Comparison of ENCODE assay signal across 12 cellular contexts in genomic region chr4:78652282-78652876, GRCh38.
DNase-seq lines count a peak whose midpoint lies in the region; ATAC-seq and TF ChIP-seq lines count a peak whose summit lies in the region.
"Had no signal": no experiment of that assay in that cellular context is flagged by ENCODE, and none has a peak within 500 bp of the region (broad histone marks: within the 10 kb centered on the region; RNA-seq: fewer than 3 reads in every experiment).

No MANE protein-coding gene starts in this region.

- H3K4me2 ChIP-seq in IMR-90 (ENCODE audit: low read depth, low read length): no peak overlapping the region

- H2BK20ac ChIP-seq in IMR-90 (ENCODE audit: low read depth, low read length): peak overlapping the region; percentile 73

- no peaks in the 10 kb centered on the region for H3K36me3 Mint-ChIP-seq in T-helper 2 cell treated with Interferon-gamma antibody and Interleukin-4, amounts not matched to agents 5 μg/mL and 100 μg/mL, for 36 hours (ENCODE audit: low read depth)
- no peaks in the 10 kb centered on the region for H3K36me3 Mint-ChIP-seq in chondrocyte (ENCODE audit: low read depth)
- H3K36me3 Mint-ChIP-seq: natural killer cell treated with Interleukin-12 subunit alpha and Interleukin-12 subunit beta and Interleukin-15 and Interleukin-18, amount 100 ng/mL, for 72 hours had no signal

- peaks cover 0 to 8% of the 10 kb centered on the region in 2 experiments; a peak in 1 of 4 replicates for H3K79me1 ChIP-seq in IMR-90 (ENCODE audit: low read depth in 1 of 2, low read length in 2 of 2)

- no TSS peak for BruUV-seq in IMR-90 (replicated peaks; lab: Mats Ljungman, UMichigan)

- H3K4me3 ChIP-seq in IMR-90 (ENCODE audit: insufficient read depth, low read depth, low read length) (no peak overlapping the region), body of pancreas (no peak overlapping the region), heart right ventricle (no peak overlapping the region)
- H3K4me3 ChIP-seq: ascending aorta, upper lobe of left lung had no signal

- H3K4me3 Mint-ChIP-seq in T-helper 2 cell treated with Interferon-gamma antibody and Interleukin-4, amounts not matched to agents 5 μg/mL and 100 μg/mL, for 36 hours: no peak overlapping the region
- no peak overlapping the region for H3K4me3 Mint-ChIP-seq in chondrocyte (ENCODE audit: unreplicated experiment)
- H3K4me3 Mint-ChIP-seq: natural killer cell treated with Interleukin-12 subunit alpha and Interleukin-12 subunit beta and Interleukin-15 and Interleukin-18, amount 100 ng/mL, for 72 hours had no signal

- H3K27ac ChIP-seq in IMR-90 (ENCODE audit: insufficient read depth, low read length) (peak overlapping the region; percentile 12; the same call in 1 of the 2 replicates), body of pancreas (peak overlapping the region in 2 of 4 donors; percentile 3 to 23), heart right ventricle (peak overlapping the region in 6 of 10 donors; percentile 10 to 69 (median 32))
- H3K27ac ChIP-seq: ascending aorta had no signal

- H3K4me1 Mint-ChIP-seq in T-helper 2 cell treated with Interferon-gamma antibody and Interleukin-4, amounts not matched to agents 5 μg/mL and 100 μg/mL, for 36 hours (ENCODE audit: low read depth): peaks cover 23% of the 10 kb centered on the region
- peaks cover 18% of the 10 kb centered on the region for H3K4me1 Mint-ChIP-seq in chondrocyte (ENCODE audit: low read depth)

- no peak for DNase-seq in IMR-90
- DNase-seq in body of pancreas: peak in 1 of 4 donors; percentile 19
- peak in 1 of 2 donors; percentile 27 for DNase-seq in heart right ventricle
- peak; percentile 97 for DNase-seq in pons (ENCODE audit: low spot score)
- DNase-seq in T-helper 2 cell treated with Interferon-gamma antibody and Interleukin-4, amounts not matched to agents 5 μg/mL and 100 μg/mL, for 36 hours (ENCODE audit: low spot score): no peak
- DNase-seq in NCI-H146 (lab: John Stamatoyannopoulos, UW): no peak
- DNase-seq in chondrocyte (ENCODE audit: low spot score): no peak
- DNase-seq: SW 1271, upper lobe of left lung had no signal

- H2BK15ac ChIP-seq in IMR-90 (ENCODE audit: low read depth, low read length): peak overlapping the region; percentile 86

- H3K4me1 ChIP-seq in IMR-90 (ENCODE audit: control insufficient read depth, insufficient read depth, low read length) (peaks cover 12% of the 10 kb centered on the region), body of pancreas (no peaks in the 10 kb centered on the region), heart right ventricle (peaks cover 0 to 86% (median 23%) of the 10 kb centered on the region in 9 donors)
- H3K4me1 ChIP-seq: ascending aorta had no signal

- no peaks in the 10 kb centered on the region for H3K27me3 ChIP-seq in IMR-90 (ENCODE audit: control insufficient read depth, insufficient read depth, low read length)
- no peaks in the 10 kb centered on the region for H3K27me3 ChIP-seq in body of pancreas
- no peaks in the 10 kb centered on the region for H3K27me3 ChIP-seq in heart right ventricle
- H3K27me3 ChIP-seq: ascending aorta, upper lobe of left lung had no signal

- peak overlapping the region; percentile 57 for H2AK5ac ChIP-seq in IMR-90 (ENCODE audit: low read depth, low read length)

- H3K36me3 ChIP-seq in IMR-90 (ENCODE audit: control insufficient read depth, insufficient read depth, low read length): no peaks in the 10 kb centered on the region
- no peaks in the 10 kb centered on the region for H3K36me3 ChIP-seq in body of pancreas (replicated peaks in 1 of 2; ENCODE audit: insufficient read depth in 1 of 2, low read depth in 2 of 2)
- no peaks in the 10 kb centered on the region for H3K36me3 ChIP-seq in heart right ventricle
- H3K36me3 ChIP-seq: ascending aorta, upper lobe of left lung had no signal

- H2BK120ac ChIP-seq in IMR-90 (ENCODE audit: low read depth, low read length): peak overlapping the region; percentile 79

- H2BK5ac ChIP-seq in IMR-90 (ENCODE audit: low read depth, low read length, poor library complexity, severe bottlenecking): no peak overlapping the region

- peak overlapping the region; percentile 86 for H3K4ac ChIP-seq in IMR-90 (ENCODE audit: low read depth, low read length)

- no peak overlapping the region for H3K9ac ChIP-seq in IMR-90 (ENCODE audit: low read depth, low read length)

- H4K20me1 ChIP-seq in IMR-90 (ENCODE audit: insufficient read depth, low read length): no peaks in the 10 kb centered on the region

- peak overlapping the region; percentile 70; the same call in 1 of the 2 replicates for H3K23ac ChIP-seq in IMR-90 (ENCODE audit: low read depth, low read length)

- WGBS in IMR-90 (ENCODE audit: extremely low coverage in 2 of 2, insufficient read length in 1 of 2), 2 experiments: no CpG with 5 or more reads among the region's 1 CpG
- 43 to 58% methylated on average over 1 of the region's 1 CpG for WGBS in body of pancreas, 2 donors
- 54 to 63% methylated on average over 1 of the region's 1 CpG for WGBS in heart right ventricle, 2 donors

- peaks cover 17% of the 10 kb centered on the region for H3K9me1 ChIP-seq in IMR-90 (ENCODE audit: insufficient read depth, low read length)

- H4K91ac ChIP-seq in IMR-90 (ENCODE audit: insufficient read depth, low read depth, low read length): peak overlapping the region; percentile 75

- H2AK9ac ChIP-seq in IMR-90 (replicated peaks; ENCODE audit: low read depth, low read length, poor library complexity): no peak overlapping the region

- peak overlapping the region; percentile 19 for H4K5ac ChIP-seq in IMR-90 (ENCODE audit: low read depth, low read length)

- CTCF ChIA-PET in IMR-90 (lab: Yijun Ruan, JAX): interaction anchor here (1.2 kb wide), 1 partner anchor 9 kb away, joined by 8 read pairs; no protein-coding TSS in a partner anchor

- H3K56ac ChIP-seq in IMR-90 (ENCODE audit: extremely low read depth, insufficient read depth, low read length): no peak overlapping the region

- POLR2A ChIA-PET in IMR-90 (lab: Charles Lee; ENCODE audit: unreplicated experiment): interaction anchor here (0.7 kb wide), 1 partner anchor 624 kb away, joined by 3 read pairs; no protein-coding TSS in a partner anchor

- ATAC-seq in IMR-90 (ENCODE audit: low read depth) (peak; percentile 13; the same call in 1 of the 2 replicates), body of pancreas (peak; percentile 62), heart right ventricle (peak; percentile 28 to 84 (median 60)), GM18498 (IDR thresholded peaks at IDR 0.05; ENCODE audit: unreplicated experiment) (no peak)
- ATAC-seq: natural killer cell treated with Interleukin-12 subunit alpha and Interleukin-12 subunit beta and Interleukin-15 and Interleukin-18, amount 100 ng/mL, for 72 hours had no signal

- peak overlapping the region in 1 of 2 experiments; percentile 10; a peak in 1 of 4 replicates for H4K8ac ChIP-seq in IMR-90 (ENCODE audit: low read depth in 2 of 2, low read length in 2 of 2)

- H2AFZ ChIP-seq in IMR-90 (replicated peaks; ENCODE audit: low read length, poor library complexity): peak overlapping the region; percentile 69

- H3K27me3 Mint-ChIP-seq in T-helper 2 cell treated with Interferon-gamma antibody and Interleukin-4, amounts not matched to agents 5 μg/mL and 100 μg/mL, for 36 hours (ENCODE audit: low read depth): peaks cover 21% of the 10 kb centered on the region
- no peaks in the 10 kb centered on the region for H3K27me3 Mint-ChIP-seq in chondrocyte (ENCODE audit: low read depth)

- H3K9me3 Mint-ChIP-seq in T-helper 2 cell treated with Interferon-gamma antibody and Interleukin-4, amounts not matched to agents 5 μg/mL and 100 μg/mL, for 36 hours: no peaks in the 10 kb centered on the region
- no peaks in the 10 kb centered on the region for H3K9me3 Mint-ChIP-seq in chondrocyte (ENCODE audit: low read depth)
- H3K9me3 Mint-ChIP-seq: natural killer cell treated with Interleukin-12 subunit alpha and Interleukin-12 subunit beta and Interleukin-15 and Interleukin-18, amount 100 ng/mL, for 72 hours had no signal

- H3K27ac Mint-ChIP-seq in T-helper 2 cell treated with Interferon-gamma antibody and Interleukin-4, amounts not matched to agents 5 μg/mL and 100 μg/mL, for 36 hours: no peak overlapping the region
- no peak overlapping the region for H3K27ac Mint-ChIP-seq in chondrocyte (ENCODE audit: unreplicated experiment)
- H3K27ac Mint-ChIP-seq: natural killer cell treated with Interleukin-12 subunit alpha and Interleukin-12 subunit beta and Interleukin-15 and Interleukin-18, amount 100 ng/mL, for 72 hours had no signal

- dilution Hi-C loops in IMR-90 (cut with HindIII; ENCODE audit: low sequenced_read_pairs, unreplicated experiment): no loop called here

- TF ChIP-seq CTCF in IMR-90 (conservative IDR thresholded peaks at IDR 0.05; ENCODE audit: low read depth, low read length) (no peak), body of pancreas (IDR thresholded peaks at IDR 0.05) (no peak), heart right ventricle (IDR thresholded peaks at IDR 0.05) (no peak), chondrocyte (IDR thresholded peaks at IDR 0.05) (no peak)

- peak overlapping the region; percentile 87 for H3K14ac ChIP-seq in IMR-90 (replicated peaks; ENCODE audit: low read depth, low read length)

- in situ Hi-C loops in IMR-90 (cut with MboI; ENCODE audit: low sequenced_read_pairs): loop anchor here (10.0 kb wide), 1 partner anchor 122 kb away; the partner anchor contains the start of gene BMP2K

- H3K9me3 ChIP-seq in IMR-90 (ENCODE audit: control insufficient read depth, insufficient read depth, low read length) (no peaks in the 10 kb centered on the region), body of pancreas (no peaks in the 10 kb centered on the region), heart right ventricle (no peaks in the 10 kb centered on the region)
- H3K9me3 ChIP-seq: ascending aorta, upper lobe of left lung had no signal

- no peak for TF ChIP-seq RAD21 in IMR-90 (IDR thresholded peaks at IDR 0.05; ENCODE audit: low read length)

- no peak for TF ChIP-seq POLR2A in IMR-90 (IDR thresholded peaks at IDR 0.05; ENCODE audit: low read depth, low read length)
- no peak for TF ChIP-seq POLR2A in body of pancreas (IDR thresholded peaks at IDR 0.05)

- H3K18ac ChIP-seq in IMR-90 (ENCODE audit: low read depth, low read length): peak overlapping the region; percentile 40

- intact Hi-C loops in IMR-90 (cut with micrococcal nuclease): no loop called here
- intact Hi-C loops in body of pancreas (cut with DNase I): no loop called here
- intact Hi-C loops in heart right ventricle (cut with DNase I): loop anchor here in 2 of 10 donors (5.0 to 10.0 kb wide), 2 partner anchors 98 to 125 kb away; partner anchors contain the start of genes ANXA3 (in 1 of the 2) and BMP2K (in 1 of the 2)

TF ChIP-seq in IMR-90, 13 proteins besides CTCF, POLR2A, EP300 and RAD21 (continues in another document):
- TF ChIP-seq RCOR1 (IDR thresholded peaks at IDR 0.05; ENCODE audit: insufficient replicate concordance, low read length): no peak
